ENCODE assay signal across 1 cellular context in genomic region chr1:31444725-31445448, GRCh38.
TF ChIP-seq lines count a peak whose summit lies in the region.

No MANE protein-coding gene starts in this region.

TF ChIP-seq in K562, 482 proteins besides CTCF, POLR2A, EP300 and RAD21 (continued from another document):
- TF ChIP-seq THRB (CRISPR knock-in tag; conservative IDR thresholded peaks at IDR 0.05) (no peak), FOXA3 (CRISPR knock-in tag; conservative IDR thresholded peaks at IDR 0.05 in 1 of 2, IDR thresholded peaks at IDR 0.05 in 1 of 2) (0 out of 4 replicates have a peak, but pooled peaks of 1 of the 2 experiments have one; percentile 10), BHLHE40 (IDR thresholded peaks at IDR 0.05; ENCODE audit: low read length) (peak; percentile 51; the same call in 1 of the 2 replicates), HMG20A (CRISPR knock-in tag; conservative IDR thresholded peaks at IDR 0.05) (0 out of 2 replicates have a peak, but pooled peaks have one; percentile 54), TEAD4 (IDR thresholded peaks at IDR 0.05; ENCODE audit: low read length) (peak; percentile 13; the same call in 1 of the 2 replicates), TEAD4 (CRISPR knock-in tag; IDR thresholded peaks at IDR 0.05; ENCODE audit: borderline replicate concordance) (no peak), PBX2 (CRISPR knock-in tag; IDR thresholded peaks at IDR 0.05; ENCODE audit: low read depth) (no peak), PBX2 (tag; conservative IDR thresholded peaks at IDR 0.05; ENCODE audit: low read depth) (peak; percentile 71), NFIX (CRISPR knock-in tag; IDR thresholded peaks at IDR 0.05; ENCODE audit: low read depth) (peak; percentile 45)
